6 cellular contexts compared by ENCODE assay signal in genomic region chr5:116896001-116896400, GRCh38.
"Had no signal": no experiment of that assay in that cellular context is flagged by ENCODE, and none has a peak within 500 bp of the region (broad histone marks: within the 10 kb centered on the region; RNA-seq: fewer than 3 reads in every experiment).

No MANE protein-coding gene starts in this region.

- ATAC-seq: HepG2, K562 had no signal

- H3K36me3 Mint-ChIP-seq: IgD-negative memory B cell had no signal

- DNase-seq: IMR-90, KBM-7, KG1 had no signal

- H3K27ac Mint-ChIP-seq: IgD-negative memory B cell had no signal

- H3K4me3 Mint-ChIP-seq: IgD-negative memory B cell had no signal

- H3K27me3 Mint-ChIP-seq: IgD-negative memory B cell had no signal
